ENCODE assay signal across 21 cellular contexts in genomic region chr12:19171731-19172130, GRCh38. TPM values are rescaled to one million over a fixed set of nuclear protein-coding genes. Genes with fewer than 3 reads are reported as not detected.
DNase-seq lines count a peak whose midpoint lies in the region; ATAC-seq and TF ChIP-seq lines count a peak whose summit lies in the region.
"Had no signal": no experiment of that assay in that cellular context is flagged by ENCODE, and none has a peak within 500 bp of the region (broad histone marks: within the 10 kb centered on the region; RNA-seq: fewer than 3 reads in every experiment).

No MANE protein-coding gene starts in this region.

- no peaks in the 10 kb centered on the region for H3K27me3 ChIP-seq in mammary epithelial cell (ENCODE audit: insufficient read depth, low read length)
- no peaks in the 10 kb centered on the region for H3K27me3 ChIP-seq in body of pancreas

- H3K4me3 ChIP-seq in mammary epithelial cell (replicated peaks in 1 of 3; ENCODE audit: insufficient read depth in 1 of 3, low read depth in 2 of 3, low read length in 3 of 3) = no peak overlapping the region
- H3K4me3 ChIP-seq in epithelial cell of esophagus (ENCODE audit: low read length) = no peak overlapping the region
- no peak overlapping the region for H3K4me3 ChIP-seq in body of pancreas
- H3K4me3 ChIP-seq: GM23248 had no signal

- no peak overlapping the region for H3K27ac ChIP-seq in mammary epithelial cell (ENCODE audit: insufficient read depth, low read depth, low read length)
- H3K27ac ChIP-seq in body of pancreas = no peak overlapping the region
- H3K27ac ChIP-seq: GM23248 had no signal

- no peaks in the 10 kb centered on the region for H3K4me1 ChIP-seq in mammary epithelial cell (ENCODE audit: insufficient read depth, low read length)
- peaks cover 11% of the 10 kb centered on the region for H3K4me1 ChIP-seq in body of pancreas

- no TSS peak for BruUV-seq in mammary epithelial cell (replicated peaks; lab: Mats Ljungman, UMichigan)
- no TSS peak for BruUV-seq in MCF 10A (replicated peaks; lab: Mats Ljungman, UMichigan)

- TF ChIP-seq CTCF in mammary epithelial cell (conservative IDR thresholded peaks at IDR 0.05 in 1 of 2, IDR thresholded peaks at IDR 0.05 in 1 of 2; ENCODE audit: extremely low read depth in 1 of 2, insufficient read depth in 1 of 2, low read depth in 1 of 2, low read length in 2 of 2) (no peak), MCF 10A (IDR thresholded peaks at IDR 0.05; ENCODE audit: unreplicated experiment) (no peak), epithelial cell of esophagus (IDR thresholded peaks at IDR 0.05; ENCODE audit: insufficient read depth, low read depth, low read length, missing control alignments) (no peak), body of pancreas (IDR thresholded peaks at IDR 0.05) (no peak)

- no peaks in the 10 kb centered on the region for H3K9me3 Mint-ChIP-seq in MCF 10A (ENCODE audit: unreplicated experiment)
- H3K9me3 Mint-ChIP-seq: CD4-positive, CD25-positive, alpha-beta regulatory T cell had no signal

- H2AFZ ChIP-seq in mammary epithelial cell (ENCODE audit: low read depth, low read length) = no peak overlapping the region
- H2AFZ ChIP-seq: GM23248 had no signal

- no peaks in the 10 kb centered on the region for H3K27me3 Mint-ChIP-seq in MCF 10A (ENCODE audit: insufficient read depth, unreplicated experiment)
- H3K27me3 Mint-ChIP-seq: B cell; CD4-positive, CD25-positive, alpha-beta regulatory T cell had no signal

- POLR2A ChIA-PET in MCF 10A (lab: Yijun Ruan, JAX) = interaction anchor here (0.7 to 1.3 kb wide), 3 partner anchors 14 to 906 kb away, joined by 3 read pairs; no protein-coding TSS in a partner anchor

- H3K9me3 ChIP-seq in mammary epithelial cell (replicated peaks; ENCODE audit: insufficient read depth, low read length) = no peaks in the 10 kb centered on the region
- no peaks in the 10 kb centered on the region for H3K9me3 ChIP-seq in body of pancreas

- H3K4me3 Mint-ChIP-seq in MCF 10A (ENCODE audit: unreplicated experiment) = no peak overlapping the region
- H3K4me3 Mint-ChIP-seq: B cell; CD4-positive, CD25-positive, alpha-beta regulatory T cell had no signal

- no peak for TF ChIP-seq POLR2A in body of pancreas (IDR thresholded peaks at IDR 0.05)

- H3K36me3 ChIP-seq in mammary epithelial cell (ENCODE audit: insufficient read depth, low read length) (peaks cover 4% of the 10 kb centered on the region), body of pancreas (replicated peaks in 1 of 2; ENCODE audit: insufficient read depth in 1 of 2, low read depth in 2 of 2) (no peaks in the 10 kb centered on the region)

- ATAC-seq in body of pancreas = no peak
- ATAC-seq: HCT116, SK-N-SH treated with all-trans-retinoic acid at 6 μM for 48 hours had no signal

- H3K36me3 Mint-ChIP-seq in MCF 10A (ENCODE audit: insufficient read depth, unreplicated experiment) = peaks cover 1% of the 10 kb centered on the region
- H3K36me3 Mint-ChIP-seq: CD4-positive, CD25-positive, alpha-beta regulatory T cell had no signal

- H4K20me1 ChIP-seq in mammary epithelial cell (ENCODE audit: insufficient read depth, low read length) = no peaks in the 10 kb centered on the region

- dilution Hi-C loops in mammary epithelial cell (cut with HindIII; ENCODE audit: low sequenced_read_pairs) = no loop called here

- CTCF ChIA-PET in mammary epithelial cell (lab: Charles Lee; ENCODE audit: low non-redundant PET) = no interaction called here
- CTCF ChIA-PET in MCF 10A (lab: Yijun Ruan, JAX) = interaction anchor here (1.0 to 1.8 kb wide), 3 partner anchors 11 to 14 kb away, joined by 3 to 9 read pairs (median 4); no protein-coding TSS in a partner anchor

- H3K9ac ChIP-seq in mammary epithelial cell (ENCODE audit: insufficient read depth, low read length) = no peak overlapping the region
- H3K9ac ChIP-seq: GM23248 had no signal

- no peaks in the 10 kb centered on the region for H3K4me1 Mint-ChIP-seq in MCF 10A (ENCODE audit: insufficient read depth, unreplicated experiment)
- H3K4me1 Mint-ChIP-seq: B cell had no signal

- 85% methylated on average over 2 of the region's 2 CpGs for WGBS in mammary epithelial cell (ENCODE audit: low coverage, missing lambda C conversion rate)
- WGBS in body of pancreas, 2 donors = 84% methylated on average over 2 of the region's 2 CpGs

- H3K79me2 ChIP-seq in mammary epithelial cell (ENCODE audit: insufficient read depth, low read length) = peaks cover 90% of the 10 kb centered on the region

- H3K4me2 ChIP-seq in mammary epithelial cell (ENCODE audit: insufficient read depth, low read depth, low read length) = no peak overlapping the region

- DNase-seq in mammary epithelial cell = peak; percentile 12
- no peak for DNase-seq in MCF 10A (ENCODE audit: unreplicated experiment)
- peak; percentile 22 for DNase-seq in NCI-H69 (lab: John Stamatoyannopoulos, UW)
- peak; percentile 28 for DNase-seq in epithelial cell of esophagus (ENCODE audit: low read depth)
- DNase-seq in body of pancreas = no peak
- DNase-seq in OCI-M1 (lab: John Stamatoyannopoulos, UW) = no peak
- DNase-seq in mesenteric fat pad (ENCODE audit: low spot score) = no peak
- DNase-seq: CD4-positive, CD25-positive, alpha-beta regulatory T cell; COR-L47; GM23248; KBM-7; NCI-H1436; NCI-H2029; NCI-H2171 treated with DMSO at 0.1 percent for 48 hours; NCI-H748 treated with DMSO at 0.1 percent for 48 hours; NK-92 treated with Interleukin-12 subunit alpha and Interleukin-12 subunit beta, amount 100 ng/mL, for 24 hours; RPMI8226; SIG-M5 had no signal

- intact Hi-C loops in mammary epithelial cell (cut with micrococcal nuclease) = no loop called here
- intact Hi-C loops in MCF 10A (cut with micrococcal nuclease) = no loop called here
- intact Hi-C loops in body of pancreas (cut with DNase I) = no loop called here

- in situ Hi-C loops in mammary epithelial cell (cut with MboI; ENCODE audit: low sequenced_read_pairs in 2 of 2) = no loop called here

- H3K27ac Mint-ChIP-seq in MCF 10A (ENCODE audit: low read depth, unreplicated experiment) = no peak overlapping the region
- H3K27ac Mint-ChIP-seq: B cell; CD4-positive, CD25-positive, alpha-beta regulatory T cell had no signal

RNA-seq across cellular contexts. Expression of gene PLEKHA5, which starts 42.2 kb away (rescaled TPM):
- total RNA-seq in mammary epithelial cell (10 to 100 TPM; 54.3 to 76.5 TPM), MCF 10A (2022) (25.2 and 27.4 TPM in 2 replicates), body of pancreas (10 to 100 TPM; 10.2 to 29.8 TPM), mesenteric fat pad (10.9 TPM)
- 10.9 TPM for polyA plus RNA-seq in mammary epithelial cell
- polyA minus RNA-seq in mammary epithelial cell = 35.2 TPM

Comparison
In these comparisons a context has a peak if more than half of its experiments do, and no peak if none do; other contexts are left out.
1. DNase-seq: peak in mammary epithelial cell (single experiment), NCI-H69 (single experiment) and epithelial cell of esophagus (single experiment); none in MCF 10A (single experiment), body of pancreas (0 of 4), OCI-M1 (single experiment) and mesenteric fat pad (single experiment).